In the genomic region with DNA sequence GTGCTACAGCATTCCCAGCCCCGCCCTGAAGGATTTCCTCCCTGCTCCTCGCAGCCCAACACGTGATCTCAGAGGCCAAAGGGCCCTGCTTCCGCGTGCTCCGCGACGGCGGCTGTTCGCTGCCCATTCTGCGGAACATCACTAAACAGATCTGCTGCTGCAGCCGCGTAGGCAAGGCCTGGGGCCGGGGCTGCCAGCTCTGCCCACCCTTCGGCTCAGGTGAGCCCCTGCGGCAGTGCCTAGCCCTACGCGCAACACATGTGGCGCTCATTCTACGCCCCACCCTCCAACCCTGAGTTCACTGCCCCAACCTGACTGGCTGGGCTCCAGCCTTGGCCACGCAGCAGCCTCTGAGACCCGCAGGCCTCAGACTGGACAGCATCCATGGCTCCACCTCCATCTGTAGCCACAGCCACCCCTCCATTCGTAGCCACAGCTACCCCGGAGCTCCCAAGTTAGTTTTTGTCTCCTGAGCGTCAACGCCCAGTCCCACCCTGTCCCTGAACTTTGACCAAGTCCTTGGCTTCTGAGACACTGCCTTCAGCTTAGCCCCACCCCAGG, we compare ENCODE assay signal across 1 cellular context.
TF ChIP-seq lines count a peak whose summit lies in the region.

No MANE protein-coding gene starts in this region.

TF ChIP-seq in HepG2, 621 proteins besides CTCF, POLR2A, EP300 and RAD21 (continued from another document and continues in another):
- TF ChIP-seq TBX2 (CRISPR knock-in tag; IDR thresholded peaks at IDR 0.05; ENCODE audit: borderline replicate concordance): no peak
- TF ChIP-seq ZNF577 (CRISPR knock-in tag; IDR thresholded peaks at IDR 0.05; ENCODE audit: borderline replicate concordance, low read depth): no peak
- TF ChIP-seq DR1 (CRISPR knock-in tag; IDR thresholded peaks at IDR 0.05): no peak
- TF ChIP-seq FLYWCH1 (CRISPR knock-in tag; IDR thresholded peaks at IDR 0.05): no peak
- no peak for TF ChIP-seq EZH2 (conservative IDR thresholded peaks at IDR 0.05; ENCODE audit: low read depth, low read length)
- no peak for TF ChIP-seq ZNF326 (CRISPR knock-in tag; IDR thresholded peaks at IDR 0.05; ENCODE audit: borderline replicate concordance)
- TF ChIP-seq ZNF841 (CRISPR knock-in tag; IDR thresholded peaks at IDR 0.05; ENCODE audit: borderline replicate concordance): no peak
- 0 out of 2 replicates have a peak, but pooled peaks have one; percentile 32 for TF ChIP-seq NR2C2 (CRISPR knock-in tag; IDR thresholded peaks at IDR 0.05; ENCODE audit: borderline replicate concordance)
- 0 out of 2 replicates have a peak, but pooled peaks have one; percentile 19 for TF ChIP-seq CBX5 (CRISPR knock-in tag; IDR thresholded peaks at IDR 0.05; ENCODE audit: borderline replicate concordance)
- TF ChIP-seq ZNF431 (CRISPR knock-in tag; IDR thresholded peaks at IDR 0.05; ENCODE audit: borderline replicate concordance, low read depth): 0 out of 2 replicates have a peak, but pooled peaks have one; percentile 52
- TF ChIP-seq PPARG (CRISPR knock-in tag; conservative IDR thresholded peaks at IDR 0.05): 0 out of 2 replicates have a peak, but pooled peaks have one; percentile 24
- TF ChIP-seq POLR2AphosphoS5 (IDR thresholded peaks at IDR 0.05; ENCODE audit: low read depth, low read length): no peak
- peak; percentile 73; the same call in 1 of the 2 replicates for TF ChIP-seq NR0B2 (CRISPR knock-in tag; IDR thresholded peaks at IDR 0.05)
- TF ChIP-seq ETV6 (CRISPR knock-in tag; conservative IDR thresholded peaks at IDR 0.05): no peak
- 0 out of 4 replicates have a peak, but pooled peaks of 1 of the 2 experiments have one; percentile 56 for TF ChIP-seq KLF16 (CRISPR knock-in tag; IDR thresholded peaks at IDR 0.05)
- TF ChIP-seq KAT2B (IDR thresholded peaks at IDR 0.05; ENCODE audit: borderline replicate concordance, low read depth, low read length): no peak
- no peak for TF ChIP-seq AGO2 (optimal IDR thresholded peaks at IDR 0.05; ENCODE audit: low read depth, low read length)
- TF ChIP-seq MLX (CRISPR knock-in tag; IDR thresholded peaks at IDR 0.05): peak; percentile 41; the same call in 1 of the 2 replicates
- no peak for TF ChIP-seq ZMYM4 (CRISPR knock-in tag; IDR thresholded peaks at IDR 0.05)
- peak; percentile 27; the same call in 1 of the 2 replicates for TF ChIP-seq HNF4A (CRISPR knock-in tag; IDR thresholded peaks at IDR 0.05)
- TF ChIP-seq SAP130 (CRISPR knock-in tag; IDR thresholded peaks at IDR 0.05; ENCODE audit: low read depth): 0 out of 2 replicates have a peak, but pooled peaks have one; percentile 20
- peak; percentile 40; the same call in 1 of the 2 replicates for TF ChIP-seq THAP11 (CRISPR knock-in tag; IDR thresholded peaks at IDR 0.05)
- 0 out of 2 replicates have a peak, but pooled peaks have one; percentile 43 for TF ChIP-seq ZBTB2 (CRISPR knock-in tag; IDR thresholded peaks at IDR 0.05; ENCODE audit: low read depth)
- TF ChIP-seq, protein P1, sequence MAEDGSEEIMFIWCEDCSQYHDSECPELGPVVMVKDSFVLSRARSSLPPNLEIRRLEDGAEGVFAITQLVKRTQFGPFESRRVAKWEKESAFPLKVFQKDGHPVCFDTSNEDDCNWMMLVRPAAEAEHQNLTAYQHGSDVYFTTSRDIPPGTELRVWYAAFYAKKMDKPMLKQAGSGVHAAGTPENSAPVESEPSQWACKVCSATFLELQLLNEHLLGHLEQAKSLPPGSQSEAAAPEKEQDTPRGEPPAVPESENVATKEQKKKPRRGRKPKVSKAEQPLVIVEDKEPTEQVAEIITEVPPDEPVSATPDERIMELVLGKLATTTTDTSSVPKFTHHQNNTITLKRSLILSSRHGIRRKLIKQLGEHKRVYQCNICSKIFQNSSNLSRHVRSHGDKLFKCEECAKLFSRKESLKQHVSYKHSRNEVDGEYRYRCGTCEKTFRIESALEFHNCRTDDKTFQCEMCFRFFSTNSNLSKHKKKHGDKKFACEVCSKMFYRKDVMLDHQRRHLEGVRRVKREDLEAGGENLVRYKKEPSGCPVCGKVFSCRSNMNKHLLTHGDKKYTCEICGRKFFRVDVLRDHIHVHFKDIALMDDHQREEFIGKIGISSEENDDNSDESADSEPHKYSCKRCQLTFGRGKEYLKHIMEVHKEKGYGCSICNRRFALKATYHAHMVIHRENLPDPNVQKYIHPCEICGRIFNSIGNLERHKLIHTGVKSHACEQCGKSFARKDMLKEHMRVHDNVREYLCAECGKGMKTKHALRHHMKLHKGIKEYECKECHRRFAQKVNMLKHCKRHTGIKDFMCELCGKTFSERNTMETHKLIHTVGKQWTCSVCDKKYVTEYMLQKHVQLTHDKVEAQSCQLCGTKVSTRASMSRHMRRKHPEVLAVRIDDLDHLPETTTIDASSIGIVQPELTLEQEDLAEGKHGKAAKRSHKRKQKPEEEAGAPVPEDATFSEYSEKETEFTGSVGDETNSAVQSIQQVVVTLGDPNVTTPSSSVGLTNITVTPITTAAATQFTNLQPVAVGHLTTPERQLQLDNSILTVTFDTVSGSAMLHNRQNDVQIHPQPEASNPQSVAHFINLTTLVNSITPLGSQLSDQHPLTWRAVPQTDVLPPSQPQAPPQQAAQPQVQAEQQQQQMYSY (CRISPR knock-in tag; IDR thresholded peaks at IDR 0.05): no peak
- no peak for TF ChIP-seq RBM39 (IDR thresholded peaks at IDR 0.05; ENCODE audit: low read depth, low read length, poor library complexity, severe bottlenecking)
- TF ChIP-seq AHR (CRISPR knock-in tag; IDR thresholded peaks at IDR 0.05): 0 out of 2 replicates have a peak, but pooled peaks have one; percentile 39
- TF ChIP-seq, protein P2, sequence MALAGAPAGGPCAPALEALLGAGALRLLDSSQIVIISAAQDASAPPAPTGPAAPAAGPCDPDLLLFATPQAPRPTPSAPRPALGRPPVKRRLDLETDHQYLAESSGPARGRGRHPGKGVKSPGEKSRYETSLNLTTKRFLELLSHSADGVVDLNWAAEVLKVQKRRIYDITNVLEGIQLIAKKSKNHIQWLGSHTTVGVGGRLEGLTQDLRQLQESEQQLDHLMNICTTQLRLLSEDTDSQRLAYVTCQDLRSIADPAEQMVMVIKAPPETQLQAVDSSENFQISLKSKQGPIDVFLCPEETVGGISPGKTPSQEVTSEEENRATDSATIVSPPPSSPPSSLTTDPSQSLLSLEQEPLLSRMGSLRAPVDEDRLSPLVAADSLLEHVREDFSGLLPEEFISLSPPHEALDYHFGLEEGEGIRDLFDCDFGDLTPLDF (CRISPR knock-in tag; IDR thresholded peaks at IDR 0.05): no peak
- no peak for TF ChIP-seq SP2 (CRISPR knock-in tag; IDR thresholded peaks at IDR 0.05)
- TF ChIP-seq ZNF430 (CRISPR knock-in tag; IDR thresholded peaks at IDR 0.05): peak; percentile 59; the same call in 1 of the 2 replicates
- TF ChIP-seq ZNF878 (CRISPR knock-in tag; IDR thresholded peaks at IDR 0.05): no peak
- TF ChIP-seq MXI1 (IDR thresholded peaks at IDR 0.05; ENCODE audit: borderline replicate concordance, low read depth, low read length): no peak
- peak; percentile 53; the same call in 1 of the 2 replicates for TF ChIP-seq KDM5B (CRISPR knock-in tag; IDR thresholded peaks at IDR 0.05; ENCODE audit: borderline replicate concordance)
- peak; percentile 84 for TF ChIP-seq SALL1 (CRISPR knock-in tag; IDR thresholded peaks at IDR 0.05)
- no peak for TF ChIP-seq ZNF333 (CRISPR knock-in tag; IDR thresholded peaks at IDR 0.05; ENCODE audit: borderline replicate concordance)
- TF ChIP-seq ZNF260 (CRISPR knock-in tag; IDR thresholded peaks at IDR 0.05; ENCODE audit: borderline replicate concordance, low read depth): no peak
- TF ChIP-seq, protein P3, sequence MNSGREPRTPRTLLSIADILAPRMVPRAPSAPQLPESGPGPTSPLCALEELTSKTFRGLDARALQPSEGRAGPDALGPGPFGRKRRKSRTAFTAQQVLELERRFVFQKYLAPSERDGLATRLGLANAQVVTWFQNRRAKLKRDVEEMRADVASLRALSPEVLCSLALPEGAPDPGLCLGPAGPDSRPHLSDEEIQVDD (CRISPR knock-in tag; IDR thresholded peaks at IDR 0.05; ENCODE audit: borderline replicate concordance): peak; percentile 32; the same call in 1 of the 2 replicates
- 0 out of 2 replicates have a peak, but pooled peaks have one; percentile 45 for TF ChIP-seq ZNF232 (CRISPR knock-in tag; IDR thresholded peaks at IDR 0.05; ENCODE audit: borderline replicate concordance)
- no peak for TF ChIP-seq ZBTB40 (IDR thresholded peaks at IDR 0.05)
- TF ChIP-seq ZBTB40 (CRISPR knock-in tag; IDR thresholded peaks at IDR 0.05): peak; percentile 45; the same call in 1 of the 2 replicates
